ENCODE assay signal across 25 cellular contexts in the genomic region with DNA sequence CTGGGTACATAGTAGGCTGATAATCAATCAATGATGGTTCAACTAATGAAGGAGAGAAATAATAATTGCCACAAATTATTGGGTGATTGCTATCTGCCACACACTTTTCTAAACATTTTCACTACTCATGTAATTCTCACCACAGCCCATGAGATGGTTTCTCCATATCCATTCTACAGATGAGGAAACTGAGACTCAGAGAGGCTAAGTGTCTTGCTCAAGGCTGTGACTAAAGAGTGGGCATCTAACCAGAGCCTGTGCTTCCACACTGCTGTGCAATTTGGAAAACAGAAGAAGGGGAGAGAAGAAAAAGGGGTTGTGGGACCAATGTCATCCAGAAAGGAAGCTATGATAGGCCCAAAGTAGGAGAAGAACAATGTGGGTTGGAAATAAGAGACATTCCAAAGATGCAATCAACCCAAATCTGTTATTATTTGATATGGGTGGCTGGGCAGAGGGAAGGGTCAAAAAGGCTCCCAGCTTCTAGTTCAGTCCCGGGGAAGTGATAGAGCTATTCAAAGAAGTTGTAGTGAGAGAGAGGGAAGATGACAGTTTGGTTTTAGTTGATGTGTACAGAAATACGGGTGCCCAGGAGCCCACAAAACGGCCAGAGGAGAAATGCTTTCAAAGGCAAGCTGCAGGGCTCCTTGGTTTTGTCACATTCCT. TPM values are rescaled to one million over a fixed set of nuclear protein-coding genes. Genes with fewer than 3 reads are reported as not detected.
"Had no signal": no experiment of that assay in that cellular context is flagged by ENCODE, and none has a peak within 500 bp of the region (broad histone marks: within the 10 kb centered on the region; RNA-seq: fewer than 3 reads in every experiment).

No MANE protein-coding gene starts in this region.

- H3K27ac ChIP-seq: breast epithelium, colonic mucosa, dorsolateral prefrontal cortex, esophagus muscularis mucosa, parathyroid adenoma, stomach, suprapubic skin, tibial nerve had no signal

- H3K27me3 ChIP-seq: breast epithelium, colonic mucosa, esophagus muscularis mucosa, stomach, suprapubic skin, tibial nerve had no signal

- H3K4me1 Mint-ChIP-seq: activated T-helper 17 cell treated with anti-CD3 and anti-CD28 coated beads, Interleukin-2, amount 50 U/mL, for 72 hours; central memory CD8-positive, alpha-beta T cell; nephron progenitor cell; stimulated activated memory B cell treated with anti-CD40 and anti-IgM and Interleukin-4, amounts not matched to agents 10 μg/mL and 1 μg/mL and 100 μg/mL, for 72 hours had no signal

- H2AFZ ChIP-seq: parathyroid adenoma had no signal

- DNase-seq: activated T-cell treated with anti-CD3 and anti-CD28 coated beads, Interleukin-2, amount 50 U/mL, for 1 hour; colonic mucosa; dorsolateral prefrontal cortex; effector memory CD8-positive, alpha-beta T cell; glutamatergic neuron; hippocampal formation; left ventricle myocardium superior; nephron progenitor cell; nucleus accumbens; stimulated activated CD4-positive, alpha-beta T cell treated with anti-CD3 and anti-CD28 coated beads, Interleukin-15, amount 100 ng/mL, for 24 hours; stomach had no signal

- H3K27ac Mint-ChIP-seq: activated naive CD8-positive, alpha-beta T cell; activated T-helper 17 cell treated with anti-CD3 and anti-CD28 coated beads, Interleukin-2, amount 50 U/mL, for 72 hours; effector memory CD8-positive, alpha-beta T cell; nephron progenitor cell; stimulated activated memory B cell treated with anti-CD40 and anti-IgM and Interleukin-4, amounts not matched to agents 10 μg/mL and 1 μg/mL and 100 μg/mL, for 72 hours; WTC11 had no signal

- H3K9ac ChIP-seq: parathyroid adenoma had no signal

- H3K36me3 ChIP-seq: breast epithelium, colonic mucosa, esophagus muscularis mucosa, stomach, suprapubic skin, tibial nerve had no signal

- H3K4me3 Mint-ChIP-seq: activated naive CD8-positive, alpha-beta T cell; activated T-helper 17 cell treated with anti-CD3 and anti-CD28 coated beads, Interleukin-2, amount 50 U/mL, for 72 hours; central memory CD8-positive, alpha-beta T cell; effector memory CD8-positive, alpha-beta T cell; nephron progenitor cell; stimulated activated memory B cell treated with anti-CD40 and anti-IgM and Interleukin-4, amounts not matched to agents 10 μg/mL and 1 μg/mL and 100 μg/mL, for 72 hours; WTC11 had no signal

- H3K4me1 ChIP-seq: breast epithelium, colonic mucosa, parathyroid adenoma, suprapubic skin, tibial nerve had no signal

- H3K4me2 ChIP-seq: smooth muscle cell had no signal

- H3K27me3 Mint-ChIP-seq: stimulated activated memory B cell treated with anti-CD40 and anti-IgM and Interleukin-4, amounts not matched to agents 10 μg/mL and 1 μg/mL and 100 μg/mL, for 72 hours had no signal

- ATAC-seq: activated T-helper 17 cell treated with anti-CD3 and anti-CD28 coated beads, Interleukin-2, amount 50 U/mL, for 72 hours; effector memory CD8-positive, alpha-beta T cell; left ventricle myocardium superior; sciatic nerve; stimulated activated memory B cell treated with anti-CD40 and anti-IgM and Interleukin-4, amounts not matched to agents 10 μg/mL and 1 μg/mL and 100 μg/mL, for 72 hours; WTC11 had no signal

- H3K4me3 ChIP-seq: breast epithelium, colonic mucosa, dorsolateral prefrontal cortex, esophagus muscularis mucosa, stomach, suprapubic skin, tibial nerve had no signal

- H3K79me2 ChIP-seq: parathyroid adenoma had no signal

- H3K9me3 ChIP-seq: breast epithelium, colonic mucosa, esophagus muscularis mucosa, stomach, suprapubic skin, tibial nerve had no signal

- H3K36me3 Mint-ChIP-seq: activated naive CD8-positive, alpha-beta T cell; stimulated activated memory B cell treated with anti-CD40 and anti-IgM and Interleukin-4, amounts not matched to agents 10 μg/mL and 1 μg/mL and 100 μg/mL, for 72 hours; WTC11 had no signal

- H3K9me3 Mint-ChIP-seq: activated T-helper 17 cell treated with anti-CD3 and anti-CD28 coated beads, Interleukin-2, amount 50 U/mL, for 72 hours; central memory CD8-positive, alpha-beta T cell; effector memory CD8-positive, alpha-beta T cell; nephron progenitor cell; stimulated activated memory B cell treated with anti-CD40 and anti-IgM and Interleukin-4, amounts not matched to agents 10 μg/mL and 1 μg/mL and 100 μg/mL, for 72 hours; WTC11 had no signal

RNA-seq across cellular contexts. Expression of gene NR1H4, which starts 0.5 kb away (rescaled TPM):
- total RNA-seq: activated T-helper 17 cell treated with anti-CD3 and anti-CD28 coated beads, Interleukin-2, amount 50 U/mL, for 72 hours; endothelial cell of umbilical vein; frontal cortex; left ventricle myocardium superior; smooth muscle cell; suprapubic skin; tibial nerve; WTC11 had no signal
- polyA plus RNA-seq: endothelial cell of umbilical vein, smooth muscle cell had no signal
